ENCODE assay signal across 1 cellular context in genomic region chr6:72616406-72617015, GRCh38.
TF ChIP-seq lines count a peak whose summit lies in the region.

No MANE protein-coding gene starts in this region.

TF ChIP-seq in WTC11, 78 proteins besides CTCF, POLR2A, EP300 and RAD21 (continued from another document):
- TF ChIP-seq ARID4B (CRISPR knock-in tag; IDR thresholded peaks at IDR 0.05; ENCODE audit: borderline replicate concordance): no peak
- TF ChIP-seq ELF4 (CRISPR knock-in tag; IDR thresholded peaks at IDR 0.05; ENCODE audit: low read depth): no peak
- TF ChIP-seq ATF6 (CRISPR knock-in tag; IDR thresholded peaks at IDR 0.05): no peak
